ENCODE assay signal across 8 cellular contexts in genomic region chr10:79347226-79347893, GRCh38. TPM values are rescaled to one million over a fixed set of nuclear protein-coding genes. Genes with fewer than 3 reads are reported as not detected.
A peak's percentile ranks its signal among the peaks of the same experiment; 100 is the strongest.
DNase-seq lines count a peak whose midpoint lies in the region; ATAC-seq and TF ChIP-seq lines count a peak whose summit lies in the region.

Gene PPIF (plus strand): TSS chr10:79347469. CDS start chr10:79347549, 80 bp downstream.

- H3K9me3 Mint-ChIP-seq in CD4-positive, alpha-beta memory T cell = no peaks in the 10 kb centered on the region
- H3K9me3 Mint-ChIP-seq in activated CD8-positive, alpha-beta T cell treated with anti-CD3 and anti-CD28 coated beads, Interleukin-2, amount 10 ng/mL, durations not matched to agents 7 days and 5 days (ENCODE audit: insufficient read depth) = no peaks in the 10 kb centered on the region

- peak within 1 kb of the TSS; percentile 72 for H3K27ac ChIP-seq in CD4-positive, alpha-beta memory T cell (ENCODE audit: low read depth, low read length)
- H3K27ac ChIP-seq in lower lobe of right lung = peak within 1 kb of the TSS; percentile 90

- POLR2A ChIA-PET in CD4-positive, alpha-beta memory T cell (lab: Charles Lee; ENCODE audit: partially characterized antibody) = interaction anchor here (1.1 to 7.0 kb wide), 12 partner anchors 11 to 105 kb away, joined by 3 to 80 read pairs (median 6); partner anchors contain the start of gene ZCCHC24
- POLR2A ChIA-PET in activated CD8-positive, alpha-beta T cell treated with anti-CD3 and anti-CD28 coated beads, Interleukin-2, amount 10 ng/mL, durations not matched to agents 7 days and 5 days (lab: Charles Lee) = interaction anchor here (0.6 to 13.3 kb wide), 13 partner anchors 11 to 210 kb away, joined by 3 to 162 read pairs (median 9); no protein-coding TSS in a partner anchor

- intact Hi-C loops in CD4-positive, alpha-beta memory T cell (cut with micrococcal nuclease) = loop anchor here (1.0 kb wide), 6 partner anchors 24 to 1044 kb away; no protein-coding TSS in a partner anchor
- intact Hi-C loops in lower lobe of right lung (cut with DNase I) = no loop called here

- peak; percentile 98 for TF ChIP-seq CTCF in lower lobe of right lung (IDR thresholded peaks at IDR 0.05)

- peak; percentile 85 to 92 (median 89) for DNase-seq in CD4-positive, alpha-beta memory T cell
- peak; percentile 92 for DNase-seq in NCI-H82 (lab: John Stamatoyannopoulos, UW)
- DNase-seq in activated CD8-positive, alpha-beta T cell treated with anti-CD3 and anti-CD28 coated beads, Interleukin-2, amount 10 ng/mL, durations not matched to agents 7 days and 5 days = peak; percentile 95
- DNase-seq in ecto neural progenitor cell (ENCODE audit: low spot score) = peak; percentile 95
- peak; percentile 97 for DNase-seq in lower lobe of right lung
- DNase-seq in stimulated activated CD4-positive, alpha-beta T cell treated with anti-CD3 and anti-CD28 coated beads, TNF-alpha, amount 100 ng/mL, for 1 hour (ENCODE audit: low read depth in 3 of 3, low spot score in 1 of 3) = peak; percentile 77 to 95 (median 92)

- H3K27me3 Mint-ChIP-seq in CD4-positive, alpha-beta memory T cell = no peaks in the 10 kb centered on the region
- no peaks in the 10 kb centered on the region for H3K27me3 Mint-ChIP-seq in activated CD8-positive, alpha-beta T cell treated with anti-CD3 and anti-CD28 coated beads, Interleukin-2, amount 10 ng/mL, durations not matched to agents 7 days and 5 days (ENCODE audit: low read depth)

- H3K4me1 Mint-ChIP-seq in CD4-positive, alpha-beta memory T cell = peaks cover 13 to 32% (median 23%) of the 10 kb centered on the region in 4 donors
- H3K4me1 Mint-ChIP-seq in activated CD8-positive, alpha-beta T cell treated with anti-CD3 and anti-CD28 coated beads, Interleukin-2, amount 10 ng/mL, durations not matched to agents 7 days and 5 days (ENCODE audit: low read depth) = peaks cover 73% of the 10 kb centered on the region

- peak within 1 kb of the TSS; percentile 47 to 79 for H3K4me3 ChIP-seq in CD4-positive, alpha-beta memory T cell (ENCODE audit: low read length in 2 of 2)
- peak within 1 kb of the TSS; percentile 94 for H3K4me3 ChIP-seq in lower lobe of right lung

- H3K36me3 ChIP-seq in CD4-positive, alpha-beta memory T cell (ENCODE audit: insufficient read depth, low read length) = peaks cover 36% of the 10 kb centered on the region
- peaks cover 36% of the 10 kb centered on the region for H3K36me3 ChIP-seq in lower lobe of right lung

- H3K27me3 ChIP-seq in CD4-positive, alpha-beta memory T cell (ENCODE audit: insufficient read depth, low read length) = no peaks in the 10 kb centered on the region
- H3K27me3 ChIP-seq in lower lobe of right lung (ENCODE audit: low read depth) = no peaks in the 10 kb centered on the region

- H3K4me1 ChIP-seq in CD4-positive, alpha-beta memory T cell (ENCODE audit: insufficient read depth, low read length) = peaks cover 43% of the 10 kb centered on the region
- peaks cover 30% of the 10 kb centered on the region for H3K4me1 ChIP-seq in lower lobe of right lung

- peaks cover 23 to 31% of the 10 kb centered on the region in 2 donors for H3K36me3 Mint-ChIP-seq in CD4-positive, alpha-beta memory T cell
- peaks cover 38% of the 10 kb centered on the region for H3K36me3 Mint-ChIP-seq in activated CD8-positive, alpha-beta T cell treated with anti-CD3 and anti-CD28 coated beads, Interleukin-2, amount 10 ng/mL, durations not matched to agents 7 days and 5 days (ENCODE audit: low read depth)

- H3K27ac Mint-ChIP-seq in CD4-positive, alpha-beta memory T cell = peak within 1 kb of the TSS; percentile 83 to 95 (median 92)
- peak within 1 kb of the TSS; percentile 92 for H3K27ac Mint-ChIP-seq in activated CD8-positive, alpha-beta T cell treated with anti-CD3 and anti-CD28 coated beads, Interleukin-2, amount 10 ng/mL, durations not matched to agents 7 days and 5 days

- ATAC-seq in GM19372 (IDR thresholded peaks at IDR 0.05; ENCODE audit: low read depth, unreplicated experiment) (peak; percentile 82), HG03521 (IDR thresholded peaks at IDR 0.05; ENCODE audit: unreplicated experiment) (peak; percentile 83), lower lobe of right lung (peak; percentile 95 to 97)
- peak; percentile 88 for ATAC-seq in activated CD8-positive, alpha-beta T cell treated with anti-CD3 and anti-CD28 coated beads, Interleukin-2, amount 10 ng/mL, durations not matched to agents 7 days and 5 days

- no peaks in the 10 kb centered on the region for H3K9me3 ChIP-seq in CD4-positive, alpha-beta memory T cell (ENCODE audit: control insufficient read depth in 1 of 2, low read length in 2 of 2)
- H3K9me3 ChIP-seq in lower lobe of right lung = no peaks in the 10 kb centered on the region

- CTCF ChIA-PET in CD4-positive, alpha-beta memory T cell (lab: Charles Lee; ENCODE audit: partially characterized antibody) = interaction anchor here (0.7 to 5.6 kb wide), 18 partner anchors 10 to 840 kb away, joined by 3 to 57 read pairs (median 7); partner anchors contain the start of gene ZCCHC24
- CTCF ChIA-PET in activated CD8-positive, alpha-beta T cell treated with anti-CD3 and anti-CD28 coated beads, Interleukin-2, amount 10 ng/mL, durations not matched to agents 7 days and 5 days (lab: Charles Lee) = interaction anchor here (0.8 to 6.2 kb wide), 18 partner anchors 10 to 109 kb away, joined by 3 to 55 read pairs (median 6); no protein-coding TSS in a partner anchor

- peak within 1 kb of the TSS; percentile 77 to 84 (median 82) for H3K4me3 Mint-ChIP-seq in CD4-positive, alpha-beta memory T cell
- H3K4me3 Mint-ChIP-seq in activated CD8-positive, alpha-beta T cell treated with anti-CD3 and anti-CD28 coated beads, Interleukin-2, amount 10 ng/mL, durations not matched to agents 7 days and 5 days = peak within 1 kb of the TSS; percentile 86

RNA-seq across cellular contexts. Expression of gene PPIF, which starts in this region (rescaled TPM):
- 10 to 100 TPM; 26.3 to 33.7 TPM for total RNA-seq in CD4-positive, alpha-beta memory T cell
- 10 to 100 TPM; 10.6 to 13.1 TPM for polyA plus RNA-seq in CD4-positive, alpha-beta memory T cell
- total RNA-seq in activated CD8-positive, alpha-beta T cell treated with anti-CD3 and anti-CD28 coated beads, Interleukin-2, amount 10 ng/mL, durations not matched to agents 7 days and 5 days = 10 to 100 TPM; 74.7 to 77.7 TPM
- total RNA-seq in lower lobe of right lung = 28.5 TPM

Comparison
In these comparisons a context has a peak if more than half of its experiments do, and no peak if none do; other contexts are left out.
1. Peak in every context shown above with its lines: DNase-seq, ATAC-seq, H3K4me3 ChIP-seq and H3K27ac ChIP-seq.